ENCODE assay signal across 15 cellular contexts in the genomic region with DNA sequence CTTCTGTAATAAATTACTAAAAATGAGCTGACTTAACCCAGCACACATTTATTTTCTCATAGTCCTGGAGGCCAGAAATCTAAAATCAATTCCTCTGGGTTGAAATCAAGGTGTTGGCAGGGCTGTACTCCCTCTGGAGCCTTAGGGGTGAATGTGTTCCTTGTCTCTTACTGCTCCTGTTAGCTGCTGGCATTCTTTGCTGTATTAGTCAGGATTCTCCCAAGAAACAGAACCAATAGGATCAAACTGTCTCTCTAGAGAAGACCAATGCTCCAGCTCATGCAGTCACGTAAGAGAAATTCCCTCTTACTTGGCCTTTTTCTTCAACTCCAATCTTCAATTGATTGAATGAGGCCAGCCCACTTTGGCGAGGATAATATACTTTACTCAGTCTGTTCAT. TPM values are rescaled to one million over a fixed set of nuclear protein-coding genes. Genes with fewer than 3 reads are reported as not detected.
DNase-seq lines count a peak whose midpoint lies in the region; ATAC-seq and TF ChIP-seq lines count a peak whose summit lies in the region.
"Had no signal": no experiment of that assay in that cellular context is flagged by ENCODE, and none has a peak within 500 bp of the region (broad histone marks: within the 10 kb centered on the region; RNA-seq: fewer than 3 reads in every experiment).

No MANE protein-coding gene starts in this region.

- no peak overlapping the region for H2AFZ ChIP-seq in OCI-LY1 (ENCODE audit: low read length)

- H3K27ac ChIP-seq in CD8-positive, alpha-beta T cell (ENCODE audit: low read depth, low read length): no peak overlapping the region
- H3K27ac ChIP-seq in OCI-LY1 (ENCODE audit: low read depth, low read length, poor library complexity, severe bottlenecking): peak overlapping the region; percentile 20
- no peak overlapping the region for H3K27ac ChIP-seq in naive thymus-derived CD4-positive, alpha-beta T cell (ENCODE audit: low read depth, low read length)
- no peak overlapping the region for H3K27ac ChIP-seq in adrenal gland
- H3K27ac ChIP-seq: dorsolateral prefrontal cortex, right atrium auricular region, suprapubic skin had no signal

- no peak overlapping the region for H3K4me3 Mint-ChIP-seq in CD8-positive, alpha-beta T cell
- no peak overlapping the region for H3K4me3 Mint-ChIP-seq in naive thymus-derived CD4-positive, alpha-beta T cell

- intact Hi-C loops in CD8-positive, alpha-beta T cell (cut with DNase I, micrococcal nuclease): no loop called here
- intact Hi-C loops in naive thymus-derived CD4-positive, alpha-beta T cell (cut with micrococcal nuclease): no loop called here
- intact Hi-C loops in adrenal gland (cut with DNase I) (no loop called here), lower leg skin (cut with DNase I; ENCODE audit: low total_unique reads) (no loop called here)

- no peak overlapping the region for H3K4me2 ChIP-seq in OCI-LY1 (ENCODE audit: low read length)

- H3K4me1 Mint-ChIP-seq in CD8-positive, alpha-beta T cell (ENCODE audit: low read depth): peaks cover 58% of the 10 kb centered on the region
- H3K4me1 Mint-ChIP-seq in naive thymus-derived CD4-positive, alpha-beta T cell: peaks cover 33 to 71% (median 66%) of the 10 kb centered on the region in 7 donors

- H3K9me3 Mint-ChIP-seq in CD8-positive, alpha-beta T cell: no peaks in the 10 kb centered on the region
- H3K9me3 Mint-ChIP-seq in naive thymus-derived CD4-positive, alpha-beta T cell: peaks cover 0 to 4% (median 0%) of the 10 kb centered on the region in 11 donors
- H3K9me3 Mint-ChIP-seq: activated naive CD4-positive, alpha-beta T cell treated with anti-CD3 and anti-CD28 coated beads, Interleukin-2, amount 50 U/mL, for 72 hours had no signal

- no peak overlapping the region for H3K4me3 ChIP-seq in CD8-positive, alpha-beta T cell (ENCODE audit: low read depth, low read length)
- H3K4me3 ChIP-seq in OCI-LY1 (ENCODE audit: low read depth, low read length, poor library complexity, severe bottlenecking): no peak overlapping the region
- no peak overlapping the region for H3K4me3 ChIP-seq in choroid plexus epithelial cell (ENCODE audit: low read depth, low read length)
- H3K4me3 ChIP-seq in naive thymus-derived CD4-positive, alpha-beta T cell (ENCODE audit: low read length): no peak overlapping the region
- H3K4me3 ChIP-seq in adrenal gland: no peak overlapping the region
- no peak overlapping the region for H3K4me3 ChIP-seq in lower leg skin (ENCODE audit: low read depth, poor library complexity, severe bottlenecking)
- H3K4me3 ChIP-seq: dorsolateral prefrontal cortex, HAP-1, right atrium auricular region, suprapubic skin had no signal

- no peaks in the 10 kb centered on the region for H3K9me3 ChIP-seq in CD8-positive, alpha-beta T cell (ENCODE audit: low read length)
- H3K9me3 ChIP-seq in OCI-LY1 (ENCODE audit: low read length) (no peaks in the 10 kb centered on the region), adrenal gland (replicated peaks in 1 of 3) (no peaks in the 10 kb centered on the region)
- H3K9me3 ChIP-seq in naive thymus-derived CD4-positive, alpha-beta T cell (ENCODE audit: control insufficient read depth in 2 of 3, low read length in 3 of 3): no peaks in the 10 kb centered on the region
- H3K9me3 ChIP-seq: HAP-1, right atrium auricular region, suprapubic skin had no signal

- no peak for TF ChIP-seq CTCF in CD8-positive, alpha-beta T cell (IDR thresholded peaks at IDR 0.05)
- no peak for TF ChIP-seq CTCF in OCI-LY1 (IDR thresholded peaks at IDR 0.05; ENCODE audit: low read length)
- TF ChIP-seq CTCF in choroid plexus epithelial cell (conservative IDR thresholded peaks at IDR 0.05; ENCODE audit: low read depth, low read length): no peak
- no peak for TF ChIP-seq CTCF in adrenal gland (IDR thresholded peaks at IDR 0.05)
- no peak for TF ChIP-seq CTCF in lower leg skin (IDR thresholded peaks at IDR 0.05)

- no peaks in the 10 kb centered on the region for H3K79me2 ChIP-seq in OCI-LY1 (ENCODE audit: insufficient read depth, low read length)

- ATAC-seq in CD8-positive, alpha-beta T cell: no peak
- no peak for ATAC-seq in naive thymus-derived CD4-positive, alpha-beta T cell
- no peak for ATAC-seq in HG02884 (IDR thresholded peaks at IDR 0.05; ENCODE audit: unreplicated experiment)
- ATAC-seq: activated naive CD4-positive, alpha-beta T cell treated with anti-CD3 and anti-CD28 coated beads, Interleukin-2, amount 50 U/mL, for 72 hours had no signal

- H4K20me1 ChIP-seq in OCI-LY1 (ENCODE audit: insufficient read depth, low read length): no peaks in the 10 kb centered on the region

- POLR2A ChIA-PET in CD8-positive, alpha-beta T cell (lab: Charles Lee): no interaction called here
- POLR2A ChIA-PET in naive thymus-derived CD4-positive, alpha-beta T cell (lab: Charles Lee): interaction anchor here (13.7 kb wide), 1 partner anchor 48 kb away, joined by 348 read pairs; no protein-coding TSS in a partner anchor

- H3K27me3 ChIP-seq in CD8-positive, alpha-beta T cell (ENCODE audit: insufficient read depth, low read length): no peaks in the 10 kb centered on the region
- H3K27me3 ChIP-seq in OCI-LY1 (ENCODE audit: insufficient read depth, low read length) (no peaks in the 10 kb centered on the region), adrenal gland (no peaks in the 10 kb centered on the region)
- no peaks in the 10 kb centered on the region for H3K27me3 ChIP-seq in naive thymus-derived CD4-positive, alpha-beta T cell (ENCODE audit: control insufficient read depth in 2 of 2, insufficient read depth in 2 of 2, low read length in 2 of 2)
- H3K27me3 ChIP-seq: dorsolateral prefrontal cortex, right atrium auricular region, suprapubic skin had no signal

- no peaks in the 10 kb centered on the region for H3K27me3 Mint-ChIP-seq in CD8-positive, alpha-beta T cell (ENCODE audit: low read depth)
- peaks cover 0 to under 1% (median 0%) of the 10 kb centered on the region in 5 donors for H3K27me3 Mint-ChIP-seq in naive thymus-derived CD4-positive, alpha-beta T cell

- no peaks in the 10 kb centered on the region for H3K9me2 ChIP-seq in OCI-LY1 (ENCODE audit: low read depth, low read length)

- H3F3A ChIP-seq in OCI-LY1 (ENCODE audit: insufficient read depth, low read length): no peaks in the 10 kb centered on the region

- H3K36me3 Mint-ChIP-seq in CD8-positive, alpha-beta T cell: no peaks in the 10 kb centered on the region
- peaks cover 0 to 16% (median 0%) of the 10 kb centered on the region in 5 donors for H3K36me3 Mint-ChIP-seq in naive thymus-derived CD4-positive, alpha-beta T cell
- H3K36me3 Mint-ChIP-seq: activated naive CD4-positive, alpha-beta T cell treated with anti-CD3 and anti-CD28 coated beads, Interleukin-2, amount 50 U/mL, for 72 hours had no signal

- no peak for TF ChIP-seq POLR2A in adrenal gland (IDR thresholded peaks at IDR 0.05)
- no peak for TF ChIP-seq POLR2A in lower leg skin (IDR thresholded peaks at IDR 0.05)

- peaks cover 49% of the 10 kb centered on the region for H3K4me1 ChIP-seq in CD8-positive, alpha-beta T cell (ENCODE audit: insufficient read depth, low read length)
- peaks cover 51% of the 10 kb centered on the region for H3K4me1 ChIP-seq in OCI-LY1 (ENCODE audit: insufficient read depth, low read length, severe bottlenecking)
- peaks cover 50 to 52% of the 10 kb centered on the region in 2 donors for H3K4me1 ChIP-seq in naive thymus-derived CD4-positive, alpha-beta T cell (ENCODE audit: control insufficient read depth in 2 of 2, insufficient read depth in 2 of 2, low read length in 2 of 2)
- H3K4me1 ChIP-seq in adrenal gland (replicated peaks in 1 of 2): peaks cover 3 to 21% of the 10 kb centered on the region in 2 donors
- H3K4me1 ChIP-seq: HAP-1 had no signal

- no peak for DNase-seq in CD8-positive, alpha-beta T cell
- DNase-seq in choroid plexus epithelial cell (ENCODE audit: low read depth): peak; percentile 82
- DNase-seq in naive thymus-derived CD4-positive, alpha-beta T cell: no peak
- DNase-seq in adrenal gland: no peak
- no peak for DNase-seq in NCI-H2107 (lab: John Stamatoyannopoulos, UW)
- no peak for DNase-seq in lower leg skin (ENCODE audit: low spot score in 2 of 2)
- DNase-seq: DMS 273 treated with DMSO at 0.1 percent for 48 hours, dorsolateral prefrontal cortex, hypothalamus had no signal

- no peak overlapping the region for H3K9ac ChIP-seq in OCI-LY1 (ENCODE audit: low read length)

- 80 to 90% (median 84%) methylated on average over 2 of the region's 2 CpGs for WGBS in adrenal gland, 4 donors
- 56 to 74% methylated on average over 2 of the region's 2 CpGs for WGBS in lower leg skin, 2 donors

- no peaks in the 10 kb centered on the region for H3K36me3 ChIP-seq in CD8-positive, alpha-beta T cell (ENCODE audit: insufficient read depth, low read length)
- H3K36me3 ChIP-seq in OCI-LY1 (ENCODE audit: insufficient read depth, low read length): no peaks in the 10 kb centered on the region
- no peaks in the 10 kb centered on the region for H3K36me3 ChIP-seq in naive thymus-derived CD4-positive, alpha-beta T cell (ENCODE audit: control insufficient read depth in 2 of 3, insufficient read depth in 3 of 3, low read length in 3 of 3)
- H3K36me3 ChIP-seq in adrenal gland (replicated peaks in 1 of 2): no peaks in the 10 kb centered on the region
- H3K36me3 ChIP-seq: HAP-1, right atrium auricular region, suprapubic skin had no signal

- H3K27ac Mint-ChIP-seq in CD8-positive, alpha-beta T cell: peak overlapping the region; percentile 42
- peak overlapping the region in 8 of 9 donors; percentile 7 to 99 (median 71) for H3K27ac Mint-ChIP-seq in naive thymus-derived CD4-positive, alpha-beta T cell

- CTCF ChIA-PET in CD8-positive, alpha-beta T cell (lab: Charles Lee): interaction anchor here (1.8 to 16.4 kb wide), 2 partner anchors 10 to 49 kb away, joined by 6 to 537 read pairs; no protein-coding TSS in a partner anchor
- CTCF ChIA-PET in naive thymus-derived CD4-positive, alpha-beta T cell (lab: Charles Lee): interaction anchor here (0.7 to 16.2 kb wide), 3 partner anchors 34 to 220 kb away, joined by 3 to 370 read pairs (median 3); no protein-coding TSS in a partner anchor

RNA-seq across cellular contexts. Expression of gene CD180, which starts 15.3 kb away (rescaled TPM):
- under 1 TPM in 1 of 2 experiments, not detected in 1; 0.58 TPM for total RNA-seq in CD8-positive, alpha-beta T cell
- 1 to 10 TPM in 3 of 5 experiments, under 1 TPM in 2; 0.37 to 6.4 (median 1.7) TPM for total RNA-seq in naive thymus-derived CD4-positive, alpha-beta T cell
- under 1 TPM; 0.20 to 0.22 TPM for polyA plus RNA-seq in naive thymus-derived CD4-positive, alpha-beta T cell
- total RNA-seq in adrenal gland: 1 to 10 TPM in 7 of 8 donors, under 1 TPM in 1; 0.79 to 3.6 (median 2.2) TPM
- polyA plus RNA-seq in adrenal gland: 1 to 10 TPM in 2 of 3 donors, under 1 TPM in 1; 0.37 to 1.3 (median 1.1) TPM
- under 1 TPM; 0.08 to 0.42 (median 0.27) TPM for total RNA-seq in lower leg skin
- total RNA-seq: activated naive CD4-positive, alpha-beta T cell treated with anti-CD3 and anti-CD28 coated beads, Interleukin-2, amount 50 U/mL, for 72 hours had no signal
